In the genomic region with DNA sequence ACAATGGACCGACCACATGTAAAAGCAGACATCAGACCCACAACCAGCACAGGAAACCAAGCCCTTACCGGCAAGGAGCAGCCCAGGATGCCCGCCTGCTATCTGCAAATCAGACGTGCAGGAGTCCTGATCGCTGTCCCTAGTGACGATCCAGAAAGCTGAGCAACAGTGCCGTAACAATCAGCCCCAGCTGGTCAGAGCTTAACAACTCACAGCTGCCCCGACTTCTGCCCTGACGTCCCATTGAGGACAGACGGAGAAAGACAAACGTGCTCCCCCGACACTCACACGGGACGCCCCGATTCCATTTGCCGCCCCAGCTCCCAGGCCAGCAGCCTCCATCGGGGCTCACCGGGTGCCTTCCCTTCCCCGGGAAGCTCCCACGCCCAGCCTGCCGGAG, we compare ENCODE assay signal across 1 cellular context.
TF ChIP-seq lines count a peak whose summit lies in the region.

No MANE protein-coding gene starts in this region.

TF ChIP-seq in SK-N-SH treated with all-trans-retinoic acid at 6 μM for 48 hours, 23 proteins besides CTCF, POLR2A, EP300 and RAD21 (continued from another document):
- TF ChIP-seq, protein P1, sequence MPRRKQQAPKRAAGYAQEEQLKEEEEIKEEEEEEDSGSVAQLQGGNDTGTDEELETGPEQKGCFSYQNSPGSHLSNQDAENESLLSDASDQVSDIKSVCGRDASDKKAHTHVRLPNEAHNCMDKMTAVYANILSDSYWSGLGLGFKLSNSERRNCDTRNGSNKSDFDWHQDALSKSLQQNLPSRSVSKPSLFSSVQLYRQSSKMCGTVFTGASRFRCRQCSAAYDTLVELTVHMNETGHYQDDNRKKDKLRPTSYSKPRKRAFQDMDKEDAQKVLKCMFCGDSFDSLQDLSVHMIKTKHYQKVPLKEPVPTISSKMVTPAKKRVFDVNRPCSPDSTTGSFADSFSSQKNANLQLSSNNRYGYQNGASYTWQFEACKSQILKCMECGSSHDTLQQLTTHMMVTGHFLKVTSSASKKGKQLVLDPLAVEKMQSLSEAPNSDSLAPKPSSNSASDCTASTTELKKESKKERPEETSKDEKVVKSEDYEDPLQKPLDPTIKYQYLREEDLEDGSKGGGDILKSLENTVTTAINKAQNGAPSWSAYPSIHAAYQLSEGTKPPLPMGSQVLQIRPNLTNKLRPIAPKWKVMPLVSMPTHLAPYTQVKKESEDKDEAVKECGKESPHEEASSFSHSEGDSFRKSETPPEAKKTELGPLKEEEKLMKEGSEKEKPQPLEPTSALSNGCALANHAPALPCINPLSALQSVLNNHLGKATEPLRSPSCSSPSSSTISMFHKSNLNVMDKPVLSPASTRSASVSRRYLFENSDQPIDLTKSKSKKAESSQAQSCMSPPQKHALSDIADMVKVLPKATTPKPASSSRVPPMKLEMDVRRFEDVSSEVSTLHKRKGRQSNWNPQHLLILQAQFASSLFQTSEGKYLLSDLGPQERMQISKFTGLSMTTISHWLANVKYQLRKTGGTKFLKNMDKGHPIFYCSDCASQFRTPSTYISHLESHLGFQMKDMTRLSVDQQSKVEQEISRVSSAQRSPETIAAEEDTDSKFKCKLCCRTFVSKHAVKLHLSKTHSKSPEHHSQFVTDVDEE (CRISPR knock-in tag; IDR thresholded peaks at IDR 0.05) = no peak
- TF ChIP-seq TCF4 (CRISPR knock-in tag; IDR thresholded peaks at IDR 0.05; ENCODE audit: borderline replicate concordance) = no peak
- TF ChIP-seq BACH2 (CRISPR knock-in tag; IDR thresholded peaks at IDR 0.05; ENCODE audit: borderline replicate concordance) = no peak
- no peak for TF ChIP-seq ZNF565 (CRISPR knock-in tag; conservative IDR thresholded peaks at IDR 0.05; ENCODE audit: low read depth)
- TF ChIP-seq, protein P2, sequence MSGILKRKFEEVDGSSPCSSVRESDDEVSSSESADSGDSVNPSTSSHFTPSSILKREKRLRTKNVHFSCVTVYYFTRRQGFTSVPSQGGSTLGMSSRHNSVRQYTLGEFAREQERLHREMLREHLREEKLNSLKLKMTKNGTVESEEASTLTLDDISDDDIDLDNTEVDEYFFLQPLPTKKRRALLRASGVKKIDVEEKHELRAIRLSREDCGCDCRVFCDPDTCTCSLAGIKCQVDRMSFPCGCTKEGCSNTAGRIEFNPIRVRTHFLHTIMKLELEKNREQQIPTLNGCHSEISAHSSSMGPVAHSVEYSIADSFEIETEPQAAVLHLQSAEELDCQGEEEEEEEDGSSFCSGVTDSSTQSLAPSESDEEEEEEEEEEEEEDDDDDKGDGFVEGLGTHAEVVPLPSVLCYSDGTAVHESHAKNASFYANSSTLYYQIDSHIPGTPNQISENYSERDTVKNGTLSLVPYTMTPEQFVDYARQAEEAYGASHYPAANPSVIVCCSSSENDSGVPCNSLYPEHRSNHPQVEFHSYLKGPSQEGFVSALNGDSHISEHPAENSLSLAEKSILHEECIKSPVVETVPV (CRISPR knock-in tag; IDR thresholded peaks at IDR 0.05) = no peak
- no peak for TF ChIP-seq PPARA (CRISPR knock-in tag; IDR thresholded peaks at IDR 0.05; ENCODE audit: borderline replicate concordance)
- TF ChIP-seq TOX (CRISPR knock-in tag; IDR thresholded peaks at IDR 0.05; ENCODE audit: borderline replicate concordance) = no peak
- TF ChIP-seq ZFP3 (CRISPR knock-in tag; IDR thresholded peaks at IDR 0.05) = no peak
- TF ChIP-seq ZNF70 (CRISPR knock-in tag; IDR thresholded peaks at IDR 0.05) = no peak
